Comparison of ENCODE assay signal across 26 cellular contexts in genomic region chr2:120318626-120319025, GRCh38. TPM values are rescaled to one million over a fixed set of nuclear protein-coding genes. Genes with fewer than 3 reads are reported as not detected.
DNase-seq lines count a peak whose midpoint lies in the region; ATAC-seq lines count a peak whose summit lies in the region.
"Had no signal": no experiment of that assay in that cellular context is flagged by ENCODE, and none has a peak within 500 bp of the region (broad histone marks: within the 10 kb centered on the region; RNA-seq: fewer than 3 reads in every experiment).

No MANE protein-coding gene starts in this region.

- intact Hi-C loops in cardiac septum (cut with DNase I), result loop anchor here (10.0 kb wide), 1 partner anchor 64 kb away; the partner anchor contains the start of gene RALB
- intact Hi-C loops in posterior vena cava (cut with DNase I), result no loop called here

- H3K27me3 ChIP-seq in adipocyte (replicated peaks; ENCODE audit: control insufficient read depth, insufficient read depth, low read length), result peaks cover 22% of the 10 kb centered on the region
- H3K27me3 ChIP-seq: body of pancreas, left lung, tibial nerve had no signal

- DNase-seq in AG08395 (ENCODE audit: low spot score) (peak; percentile 58), adipocyte (ENCODE audit: low read depth) (peak; percentile 54), cardiac septum (ENCODE audit: low spot score) (peak; percentile 81), posterior vena cava (ENCODE audit: low spot score) (peak; percentile 87)
- DNase-seq in central memory CD4-positive, alpha-beta T cell, result no peak
- DNase-seq in activated naive CD4-positive, alpha-beta T cell (lab: John Stamatoyannopoulos, UW), result no peak
- DNase-seq: activated CD4-positive, alpha-beta T cell treated with anti-CD3 and anti-CD28 coated beads, Interleukin-2, amount 50 U/mL, for 1 hour; Caco-2; EL; MM.1S; NCI-H1417 treated with DMSO at 0.1 percent for 48 hours; NCI-H524; stimulated activated CD4-positive, alpha-beta T cell treated with anti-CD3 and anti-CD28 coated beads, Interleukin-2, amount 100 ng/mL, for 24 hours; stimulated activated naive CD4-positive, alpha-beta T cell had no signal

- H3K9me3 ChIP-seq in adipocyte (ENCODE audit: control insufficient read depth, low read length), result no peaks in the 10 kb centered on the region
- H3K9me3 ChIP-seq: A549, BLaER1, body of pancreas, Caco-2, left lung, prostate gland, tibial nerve had no signal

- no peak overlapping the region for H3K9ac ChIP-seq in adipocyte (ENCODE audit: low read length)
- H3K9ac ChIP-seq: BLaER1 had no signal

- H3K36me3 ChIP-seq in adipocyte (ENCODE audit: control insufficient read depth, insufficient read depth, low read length, severe bottlenecking), result no peaks in the 10 kb centered on the region
- H3K36me3 ChIP-seq: BLaER1, left lung, prostate gland, tibial nerve had no signal

- H3K4me1 ChIP-seq in adipocyte (ENCODE audit: control insufficient read depth, insufficient read depth, low read length), result peaks cover 17% of the 10 kb centered on the region
- H3K4me1 ChIP-seq: A549, Caco-2, prostate gland had no signal

- no peak for ATAC-seq in GM18519 (IDR thresholded peaks at IDR 0.05; ENCODE audit: low FRiP score, unreplicated experiment)
- no peak for ATAC-seq in HG03342 (IDR thresholded peaks at IDR 0.05; ENCODE audit: unreplicated experiment)
- ATAC-seq: A549, body of pancreas, left lung had no signal

- no peak overlapping the region for H3K4me3 ChIP-seq in adipocyte (ENCODE audit: low read length)
- H3K4me3 ChIP-seq: A549, BLaER1, body of pancreas, coronary artery, left lung, prostate gland, skin epidermis, tibial nerve had no signal

RNA-seq across cellular contexts. Expression of gene INHBB, which starts 27.3 kb away (rescaled TPM):
- total RNA-seq in cardiac septum, result 2.8 TPM
- 1 to 10 TPM; 5.8 to 9.9 TPM for total RNA-seq in posterior vena cava
- total RNA-seq: activated T-helper 1 cell treated with anti-CD3 and anti-CD28 coated beads, Interleukin-12 subunit alpha, Interleukin-12 subunit beta, Interleukin-2, Interleukin-4 antibody, amounts not matched to agents 30 ng/mL and 10 ng/mL and 1 ng/mL, durations not matched to agents 14 hours and 24 hours and 36 hours; fibroblast of lung had no signal

Comparison
In these comparisons a context has a peak if more than half of its experiments do, and no peak if none do; other contexts are left out.
1. DNase-seq: peak in AG08395 (single experiment), adipocyte (single experiment), cardiac septum (single experiment) and posterior vena cava (single experiment); none in central memory CD4-positive, alpha-beta T cell (single experiment) and activated naive CD4-positive, alpha-beta T cell (0 of 4).